In genomic region chr16:58129097-58129936, GRCh38 we compare ENCODE assay signal across 1 cellular context.
A peak's percentile ranks its signal among the peaks of the same experiment; 100 is the strongest.
TF ChIP-seq lines count a peak whose summit lies in the region.

Gene CFAP20 (minus strand): TSS chr16:58129381. CDS start chr16:58129115, 266 bp downstream.

TF ChIP-seq in HepG2, 621 proteins besides CTCF, POLR2A, EP300 and RAD21 (continued from another document and continues in another):
- TF ChIP-seq PLSCR1 (CRISPR knock-in tag; IDR thresholded peaks at IDR 0.05; ENCODE audit: borderline replicate concordance) (no peak), NFYC (CRISPR knock-in tag; IDR thresholded peaks at IDR 0.05) (peak; percentile 97), MIXL1 (CRISPR knock-in tag; IDR thresholded peaks at IDR 0.05) (peak; percentile 93), ZNF382 (CRISPR knock-in tag; IDR thresholded peaks at IDR 0.05; ENCODE audit: borderline replicate concordance) (no peak), ZNF329 (CRISPR knock-in tag; IDR thresholded peaks at IDR 0.05; ENCODE audit: low read depth) (peak; percentile 72), ZNF576 (CRISPR knock-in tag; IDR thresholded peaks at IDR 0.05) (no peak), NR1H2 (CRISPR knock-in tag; IDR thresholded peaks at IDR 0.05; ENCODE audit: borderline replicate concordance, low read depth) (no peak; the same call in 1 of the 2 replicates), SALL1 (CRISPR knock-in tag; IDR thresholded peaks at IDR 0.05) (peak; percentile 97), ZGPAT (CRISPR knock-in tag; IDR thresholded peaks at IDR 0.05) (peak; percentile 97), ADNP (CRISPR knock-in tag; IDR thresholded peaks at IDR 0.05) (no peak), SUZ12 (IDR thresholded peaks at IDR 0.05; ENCODE audit: low read depth, low read length) (no peak), BATF2 (CRISPR knock-in tag; IDR thresholded peaks at IDR 0.05) (peak; percentile 13; the same call in 1 of the 2 replicates), ZNF530 (CRISPR knock-in tag; IDR thresholded peaks at IDR 0.05; ENCODE audit: low read depth) (no peak), KLF11 (CRISPR knock-in tag; IDR thresholded peaks at IDR 0.05) (peak; percentile 70; the same call in 1 of the 2 replicates), JUN (CRISPR knock-in tag; IDR thresholded peaks at IDR 0.05) (peak; percentile 78; the same call in 1 of the 2 replicates), ASH2L (IDR thresholded peaks at IDR 0.05; ENCODE audit: insufficient read length, low read depth, low read length) (peak; percentile 97), BCLAF1 (IDR thresholded peaks at IDR 0.05) (no peak), ZNF383 (CRISPR knock-in tag; IDR thresholded peaks at IDR 0.05; ENCODE audit: borderline replicate concordance) (no peak), CERS6 (CRISPR knock-in tag; IDR thresholded peaks at IDR 0.05) (no peak), AFF4 (CRISPR knock-in tag; IDR thresholded peaks at IDR 0.05) (0 out of 2 replicates have a peak, but pooled peaks have one; percentile 64), ZIK1 (CRISPR knock-in tag; IDR thresholded peaks at IDR 0.05; ENCODE audit: borderline replicate concordance, low read depth) (peak; percentile 75; the same call in 1 of the 2 replicates), SIX1 (CRISPR knock-in tag; IDR thresholded peaks at IDR 0.05; ENCODE audit: borderline replicate concordance) (0 out of 2 replicates have a peak, but pooled peaks have one; percentile 72), ZNF816 (CRISPR knock-in tag; IDR thresholded peaks at IDR 0.05; ENCODE audit: borderline replicate concordance) (peak; percentile 94), ZKSCAN1 (IDR thresholded peaks at IDR 0.05; ENCODE audit: low read length) (no peak; the same call in 1 of the 2 replicates), E2F2 (CRISPR knock-in tag; IDR thresholded peaks at IDR 0.05; ENCODE audit: borderline replicate concordance) (peak; percentile 86; the same call in 1 of the 2 replicates), ATF7-NPFF (CRISPR knock-in tag; IDR thresholded peaks at IDR 0.05; ENCODE audit: low read depth) (peak; percentile 86), ZMYM4 (CRISPR knock-in tag; IDR thresholded peaks at IDR 0.05) (peak; percentile 99), IKZF1 (IDR thresholded peaks at IDR 0.05) (no peak), ZSCAN5A (CRISPR knock-in tag; IDR thresholded peaks at IDR 0.05; ENCODE audit: borderline replicate concordance) (peak; percentile 83; the same call in 1 of the 2 replicates), ZSCAN21 (CRISPR knock-in tag; IDR thresholded peaks at IDR 0.05; ENCODE audit: borderline replicate concordance) (peak; percentile 77), ZNF644 (CRISPR knock-in tag; IDR thresholded peaks at IDR 0.05; ENCODE audit: low read depth) (peak; percentile 23; the same call in 1 of the 2 replicates), DBP (CRISPR knock-in tag; IDR thresholded peaks at IDR 0.05; ENCODE audit: not compliant biosample characterization) (peak; percentile 74), WIZ (CRISPR knock-in tag; IDR thresholded peaks at IDR 0.05) (0 out of 2 replicates have a peak, but pooled peaks have one; percentile 51), PRPF4 (IDR thresholded peaks at IDR 0.05; ENCODE audit: low read depth, low read length, poor library complexity, severe bottlenecking) (no peak), KDM2A (CRISPR knock-in tag; IDR thresholded peaks at IDR 0.05; ENCODE audit: borderline replicate concordance, low read depth) (peak; percentile 97), ZNF607 (CRISPR knock-in tag; IDR thresholded peaks at IDR 0.05; ENCODE audit: borderline replicate concordance) (no peak; the same call in none of the 2 replicates), ZNF17 (CRISPR knock-in tag; IDR thresholded peaks at IDR 0.05) (no peak), MLXIP (CRISPR knock-in tag; IDR thresholded peaks at IDR 0.05; ENCODE audit: borderline replicate concordance) (0 out of 2 replicates have a peak, but pooled peaks have one; percentile 58), SOX13 (IDR thresholded peaks at IDR 0.05) (no peak), SOX13 (CRISPR knock-in tag; conservative IDR thresholded peaks at IDR 0.05 in 1 of 2, IDR thresholded peaks at IDR 0.05 in 1 of 2) (peak; percentile 45 to 46; a peak in 1 of 4 replicates), ZNF564 (CRISPR knock-in tag; IDR thresholded peaks at IDR 0.05) (peak; percentile 84; the same call in 1 of the 2 replicates), MED8 (CRISPR knock-in tag; IDR thresholded peaks at IDR 0.05; ENCODE audit: insufficient replicate concordance) (peak; percentile 83), ZNF672 (CRISPR knock-in tag; IDR thresholded peaks at IDR 0.05) (peak; percentile 82; the same call in 1 of the 2 replicates), SRSF4 (IDR thresholded peaks at IDR 0.05; ENCODE audit: low read depth, low read length, poor library complexity, severe bottlenecking) (no peak), PHF5A (CRISPR knock-in tag; IDR thresholded peaks at IDR 0.05; ENCODE audit: low read depth, unreplicated experiment) (no peak)
